14 cellular contexts compared by ENCODE assay signal in genomic region chr1:148528591-148528990, GRCh38. TPM values are rescaled to one million over a fixed set of nuclear protein-coding genes. Genes with fewer than 3 reads are reported as not detected.
DNase-seq lines count a peak whose midpoint lies in the region; ATAC-seq and TF ChIP-seq lines count a peak whose summit lies in the region.
"Not testable (repeated sequence)": the region's sequence is repeated elsewhere in the genome, so short reads cannot be mapped to it uniquely, and the experiment has no call there.
"Had no signal": no experiment of that assay in that cellular context is flagged by ENCODE, and none has a peak within 500 bp of the region (broad histone marks: within the 10 kb centered on the region; RNA-seq: fewer than 3 reads in every experiment).

No MANE protein-coding gene starts in this region.

- POLR2A ChIA-PET in Caco-2 (lab: Charles Lee): not testable (repeated sequence)
- POLR2A ChIA-PET in Panc1 (lab: Charles Lee): interaction anchor here (0.5 kb wide), 1 partner anchor 179 kb away, joined by 3 read pairs; no protein-coding TSS in a partner anchor

- CTCF ChIA-PET in Caco-2 (lab: Charles Lee); Panc1 (lab: Charles Lee): not testable (repeated sequence)

- peak overlapping the region; percentile 66 for H3K4me3 Mint-ChIP-seq in Caco-2 (ENCODE audit: unreplicated experiment)
- H3K4me3 Mint-ChIP-seq in activated T-cell treated with anti-CD3 and anti-CD28 coated beads, Interleukin-2, amount 50 U/mL, for 72 hours: peak overlapping the region in 1 of 2 donors; percentile 74
- not testable (repeated sequence) for H3K4me3 Mint-ChIP-seq in neural crest cell
- H3K4me3 Mint-ChIP-seq in stimulated activated memory B cell treated with anti-CD40 and anti-IgM and Interleukin-4, amounts not matched to agents 10 μg/mL and 1 μg/mL and 100 μg/mL, for 72 hours: peak overlapping the region; percentile 71

- not testable (repeated sequence) for TF ChIP-seq CTCF in Caco-2 (IDR thresholded peaks at IDR 0.05; ENCODE audit: insufficient read depth in 1 of 2, low read depth in 1 of 2, low read length in 1 of 2, severe bottlenecking in 1 of 2, unreplicated experiment in 1 of 2); coronary artery (IDR thresholded peaks at IDR 0.05)
- TF ChIP-seq CTCF in Panc1 (IDR thresholded peaks at IDR 0.05) (peak; percentile 21; the same call in 1 of the 2 replicates), left ventricle myocardium inferior (IDR thresholded peaks at IDR 0.05; ENCODE audit: borderline replicate concordance) (peak; percentile 23), neural crest cell (conservative IDR thresholded peaks at IDR 0.05) (peak; percentile 38)

- not testable (repeated sequence) for H3K27me3 ChIP-seq in Caco-2 (replicated peaks; ENCODE audit: control insufficient read depth, insufficient read depth, low read length); Panc1 (ENCODE audit: control insufficient read depth, insufficient read depth, low read length); left ventricle myocardium inferior (ENCODE audit: low read depth)

- not testable (repeated sequence) for H3K27ac Mint-ChIP-seq in Caco-2 (ENCODE audit: unreplicated experiment); activated T-cell treated with anti-CD3 and anti-CD28 coated beads, Interleukin-2, amount 50 U/mL, for 72 hours; neural crest cell (ENCODE audit: unreplicated experiment); stimulated activated memory B cell treated with anti-CD40 and anti-IgM and Interleukin-4, amounts not matched to agents 10 μg/mL and 1 μg/mL and 100 μg/mL, for 72 hours

- H3K27me3 Mint-ChIP-seq in Caco-2 (ENCODE audit: insufficient read depth, unreplicated experiment); activated T-cell treated with anti-CD3 and anti-CD28 coated beads, Interleukin-2, amount 50 U/mL, for 72 hours (ENCODE audit: low read depth); neural crest cell (ENCODE audit: low read depth); stimulated activated memory B cell treated with anti-CD40 and anti-IgM and Interleukin-4, amounts not matched to agents 10 μg/mL and 1 μg/mL and 100 μg/mL, for 72 hours: not testable (repeated sequence)

- BruUV-seq in Caco-2 (replicated peaks; lab: Mats Ljungman, UMichigan): TSS peak; percentile 58
- not testable (repeated sequence) for BruUV-seq in Panc1 (replicated peaks; lab: Mats Ljungman, UMichigan)

- not testable (repeated sequence) for H3K4me1 Mint-ChIP-seq in Caco-2 (ENCODE audit: low read depth, unreplicated experiment); activated T-cell treated with anti-CD3 and anti-CD28 coated beads, Interleukin-2, amount 50 U/mL, for 72 hours (ENCODE audit: low read depth); neural crest cell; stimulated activated memory B cell treated with anti-CD40 and anti-IgM and Interleukin-4, amounts not matched to agents 10 μg/mL and 1 μg/mL and 100 μg/mL, for 72 hours

- H3K36me3 ChIP-seq in Caco-2 (ENCODE audit: control insufficient read depth, insufficient read depth, low read length); Panc1 (ENCODE audit: control insufficient read depth, insufficient read depth, low read length); left ventricle myocardium inferior: not testable (repeated sequence)

- H3K36me3 Mint-ChIP-seq in Caco-2 (ENCODE audit: insufficient read depth, unreplicated experiment); activated T-cell treated with anti-CD3 and anti-CD28 coated beads, Interleukin-2, amount 50 U/mL, for 72 hours (ENCODE audit: insufficient read depth in 2 of 2); neural crest cell (ENCODE audit: low read depth); stimulated activated memory B cell treated with anti-CD40 and anti-IgM and Interleukin-4, amounts not matched to agents 10 μg/mL and 1 μg/mL and 100 μg/mL, for 72 hours: not testable (repeated sequence)

- H3K4me1 ChIP-seq in Caco-2; Panc1 (ENCODE audit: control insufficient read depth, insufficient read depth, low read length); left ventricle myocardium inferior: not testable (repeated sequence)

- H3K4me3 ChIP-seq in Caco-2 (ENCODE audit: low read depth, low read length); Panc1 (ENCODE audit: low read depth in 2 of 2, low read length in 2 of 2): not testable (repeated sequence)
- peak overlapping the region; percentile 62 for H3K4me3 ChIP-seq in coronary artery
- H3K4me3 ChIP-seq in left ventricle myocardium inferior: peak overlapping the region; percentile 52

- peak in 1 of 2 experiments; percentile 70 for DNase-seq in Caco-2
- DNase-seq in Panc1 (ENCODE audit: low read depth, low spot score); coronary artery (ENCODE audit: low spot score); left ventricle myocardium inferior; neural crest cell (ENCODE audit: low read depth, low spot score): not testable (repeated sequence)
- peak; percentile 62 to 66 for DNase-seq in activated T-cell treated with anti-CD3 and anti-CD28 coated beads, Interleukin-2, amount 50 U/mL, for 72 hours

- intact Hi-C loops in Caco-2 (cut with micrococcal nuclease; ENCODE audit: unreplicated experiment); Panc1 (cut with micrococcal nuclease; ENCODE audit: unreplicated experiment); left ventricle myocardium inferior (cut with micrococcal nuclease): not testable (repeated sequence)

- not testable (repeated sequence) for H3K27ac ChIP-seq in Panc1 (ENCODE audit: low read length); left ventricle myocardium inferior (replicated peaks)
- H3K27ac ChIP-seq in coronary artery: peak overlapping the region in 1 of 2 donors; percentile 58

- in situ Hi-C loops in Panc1 (cut with HindIII; ENCODE audit: low pct_unique_long_range_greater_than_20kb, low sequenced_read_pairs): not testable (repeated sequence)

- not testable (repeated sequence) for H3K9me3 ChIP-seq in Caco-2; Panc1 (ENCODE audit: control insufficient read depth, insufficient read depth, low read depth, low read length); left ventricle myocardium inferior (replicated peaks)

- not testable (repeated sequence) for ATAC-seq in Panc1; activated T-cell treated with anti-CD3 and anti-CD28 coated beads, Interleukin-2, amount 50 U/mL, for 72 hours (replicated peaks in 1 of 2); stimulated activated memory B cell treated with anti-CD40 and anti-IgM and Interleukin-4, amounts not matched to agents 10 μg/mL and 1 μg/mL and 100 μg/mL, for 72 hours

- not testable (repeated sequence) for H3K9me3 Mint-ChIP-seq in Caco-2 (ENCODE audit: unreplicated experiment); activated T-cell treated with anti-CD3 and anti-CD28 coated beads, Interleukin-2, amount 50 U/mL, for 72 hours; neural crest cell; stimulated activated memory B cell treated with anti-CD40 and anti-IgM and Interleukin-4, amounts not matched to agents 10 μg/mL and 1 μg/mL and 100 μg/mL, for 72 hours

RNA-seq across cellular contexts. Expression of gene PPIAL4G, which starts 45.5 kb away (rescaled TPM):
- total RNA-seq in Caco-2 (2022) (not detected in 2 replicates), Panc1 (2021; ENCODE audit: unreplicated experiment) (not detected), left ventricle myocardium inferior (not detected), neural crest cell (0.09 TPM in 1 of 2 replicates, not detected in the other)
- not detected for polyA plus RNA-seq in Panc1 (2012; ENCODE audit: insufficient read length)
- under 1 TPM; 0.14 to 0.42 TPM for total RNA-seq in activated T-cell treated with anti-CD3 and anti-CD28 coated beads, Interleukin-2, amount 50 U/mL, for 72 hours
- total RNA-seq: HT1080, mammary epithelial cell, osteoblast, right cardiac atrium, Right ventricle myocardium superior had no signal
- polyA plus RNA-seq: CD4-positive, CD25-positive, alpha-beta regulatory T cell; mammary epithelial cell; right cardiac atrium; urinary bladder had no signal
